Comparison of ENCODE assay signal across 20 cellular contexts in genomic region chr7:121012919-121013318, GRCh38. TPM values are rescaled to one million over a fixed set of nuclear protein-coding genes. Genes with fewer than 3 reads are reported as not detected.
DNase-seq lines count a peak whose midpoint lies in the region; ATAC-seq, FAIRE-seq and TF ChIP-seq lines count a peak whose summit lies in the region.
"Had no signal": no experiment of that assay in that cellular context is flagged by ENCODE, and none has a peak within 500 bp of the region (broad histone marks: within the 10 kb centered on the region; RNA-seq: fewer than 3 reads in every experiment).

No MANE protein-coding gene starts in this region.

- H3K27me3 ChIP-seq in heart left ventricle = no peaks in the 10 kb centered on the region
- H3K27me3 ChIP-seq in subcutaneous abdominal adipose tissue (ENCODE audit: control insufficient read depth in 5 of 5, insufficient read depth in 4 of 5, low read length in 5 of 5) = no peaks in the 10 kb centered on the region
- H3K27me3 ChIP-seq: BLaER1 treated with 17β-estradiol and CSF1 and Interleukin-3, amounts not matched to agents 10 nM and 100 nM had no signal

- H3K9me3 ChIP-seq in heart left ventricle (no peaks in the 10 kb centered on the region), subcutaneous abdominal adipose tissue (ENCODE audit: control insufficient read depth in 5 of 5, low read length in 5 of 5) (no peaks in the 10 kb centered on the region)
- H3K9me3 ChIP-seq: BLaER1 treated with 17β-estradiol and CSF1 and Interleukin-3, amounts not matched to agents 10 nM and 100 nM had no signal

- H3K27ac ChIP-seq in heart left ventricle (peak overlapping the region in 11 of 12 donors; percentile 4 to 57 (median 46)), subcutaneous abdominal adipose tissue (ENCODE audit: low read depth, low read length) (peak overlapping the region; percentile 55)
- H3K27ac ChIP-seq: BLaER1 treated with 17β-estradiol and CSF1 and Interleukin-3, amounts not matched to agents 10 nM and 100 nM had no signal

- no peak for DNase-seq in heart left ventricle
- DNase-seq in cardiac septum (ENCODE audit: low spot score) = no peak
- peak; percentile 23 for DNase-seq in NCI-H69 (lab: John Stamatoyannopoulos, UW)
- DNase-seq in left lobe of liver (ENCODE audit: low spot score) = no peak
- DNase-seq in putamen (ENCODE audit: low spot score) = no peak
- no peak for DNase-seq in frontal cortex (ENCODE audit: low spot score in 2 of 2)
- DNase-seq: CD8-positive, alpha-beta T cell; DMS53; HFFc6; KG1; MV-4-11; NCI-H1436; NCI-H2029; SIG-M5 had no signal

- no peak for FAIRE-seq in frontal cortex (lab: Jason Lieb, UNC)
- FAIRE-seq: GM12892, GM18507, H1 had no signal

- peaks cover 0 to 59% (median 32%) of the 10 kb centered on the region in 12 donors for H3K4me1 ChIP-seq in heart left ventricle
- H3K4me1 ChIP-seq in subcutaneous abdominal adipose tissue (ENCODE audit: control insufficient read depth in 5 of 5, insufficient read depth in 5 of 5, low read length in 5 of 5) = peaks cover 2 to 30% (median 18%) of the 10 kb centered on the region in 5 donors

- WGBS in heart left ventricle, 4 donors = 47 to 63% (median 48%) methylated on average over 2 of the region's 2 CpGs

- intact Hi-C loops in heart left ventricle (cut with DNase I) (no loop called here), cardiac septum (cut with DNase I) (no loop called here)

- no peak for TF ChIP-seq CTCF in heart left ventricle (IDR thresholded peaks at IDR 0.05)

- TF ChIP-seq POLR2A in heart left ventricle (IDR thresholded peaks at IDR 0.05) = no peak

- ATAC-seq in heart left ventricle (no peak), left lobe of liver (peak; percentile 49)
- ATAC-seq: CD8-positive, alpha-beta T cell had no signal

- peak overlapping the region in 3 of 12 donors; percentile 4 to 13 (median 8) for H3K4me3 ChIP-seq in heart left ventricle
- H3K4me3 ChIP-seq in subcutaneous abdominal adipose tissue (ENCODE audit: low read depth in 1 of 5, low read length in 5 of 5) = no peak overlapping the region
- H3K4me3 ChIP-seq: BLaER1 treated with 17β-estradiol and CSF1 and Interleukin-3, amounts not matched to agents 10 nM and 100 nM had no signal

- H3K36me3 ChIP-seq in heart left ventricle (peaks cover 0 to 14% (median 0%) of the 10 kb centered on the region in 9 donors), subcutaneous abdominal adipose tissue (ENCODE audit: control insufficient read depth in 5 of 5, insufficient read depth in 5 of 5, low read length in 5 of 5) (peaks cover 3 to 14% (median 11%) of the 10 kb centered on the region in 5 donors)
- H3K36me3 ChIP-seq: BLaER1 treated with 17β-estradiol and CSF1 and Interleukin-3, amounts not matched to agents 10 nM and 100 nM had no signal

- no peak overlapping the region for H3K9ac ChIP-seq in subcutaneous abdominal adipose tissue (ENCODE audit: low read length in 5 of 5)
- H3K9ac ChIP-seq: BLaER1 treated with 17β-estradiol and CSF1 and Interleukin-3, amounts not matched to agents 10 nM and 100 nM had no signal

RNA-seq across cellular contexts. Expression of gene CPED1, which starts 24.4 kb away (rescaled TPM):
- 10 to 100 TPM; 19.6 to 51.2 (median 27.5) TPM for total RNA-seq in heart left ventricle
- 1 to 10 TPM; 3.6 to 9.7 TPM for polyA plus RNA-seq in heart left ventricle
- total RNA-seq in cardiac septum = 48.7 TPM
- 34.6 TPM for total RNA-seq in left lobe of liver
- 3.3 TPM for total RNA-seq in frontal cortex
- total RNA-seq: CD8-positive, alpha-beta T cell; T-helper 1 cell treated with Interleukin-12 subunit alpha and Interleukin-12 subunit beta and Interleukin-4 antibody, amounts not matched to agents 30 ng/mL and 1 ng/mL, for 36 hours had no signal
